ENCODE assay signal across 8 cellular contexts in the genomic region with DNA sequence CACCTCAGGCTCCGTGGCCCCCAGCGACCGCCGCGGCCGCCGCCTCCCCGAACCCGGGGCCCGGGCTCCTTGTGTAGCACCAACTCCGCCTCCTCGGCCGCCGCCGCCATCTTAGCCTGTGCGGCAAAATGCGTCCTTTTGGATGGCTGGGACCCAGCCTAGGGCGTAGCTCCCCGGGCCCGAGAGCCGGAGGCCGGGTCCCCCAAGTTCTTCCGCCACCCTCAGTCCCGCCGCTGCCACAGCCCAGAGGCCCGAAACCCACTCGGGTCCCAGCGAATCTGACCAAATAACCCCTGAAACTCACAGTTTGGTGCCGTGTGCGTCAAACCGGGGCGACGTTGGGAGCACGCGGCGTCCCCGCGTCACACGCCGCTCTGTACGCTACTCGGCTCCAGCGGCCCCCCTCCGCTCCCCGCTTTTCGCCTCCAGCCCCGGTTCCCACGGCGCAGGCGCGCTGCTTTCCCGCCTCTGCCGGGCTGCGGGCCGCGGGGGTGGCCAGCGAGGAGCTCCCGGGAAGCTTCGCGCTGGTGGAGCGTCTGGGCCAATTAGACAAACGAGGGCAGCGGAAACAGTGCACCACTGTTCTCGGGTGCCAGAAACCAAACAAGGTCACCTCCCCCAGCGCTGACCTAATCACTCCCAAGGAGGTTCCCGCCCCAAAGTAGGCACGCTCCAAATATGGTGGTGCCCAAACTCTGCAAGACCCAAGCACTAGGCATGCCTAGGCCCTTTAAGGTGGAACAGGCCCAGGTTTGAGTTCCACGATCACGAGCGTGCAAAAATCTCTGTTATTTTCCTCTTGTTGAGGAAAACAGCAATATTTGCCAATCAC. TPM values are rescaled to one million over a fixed set of nuclear protein-coding genes. Genes with fewer than 3 reads are reported as not detected.
DNase-seq lines count a peak whose midpoint lies in the region; ATAC-seq and TF ChIP-seq lines count a peak whose summit lies in the region.

A gene (minus strand): TSS at position 350 of the 832 bp plus-strand sequence. CDS start 39,682 bp downstream, outside the sequence.

- POLR2A ChIA-PET in activated B cell treated with CpG ODN at 0.5 μM for 24 hours (lab: Charles Lee) = interaction anchor here (0.6 to 2.6 kb wide), 11 partner anchors 12 to 1953 kb away, joined by 3 to 17 read pairs (median 4); no protein-coding TSS in a partner anchor

- peak within 1 kb of the TSS; percentile 90 to 100 (median 99) for H3K27ac ChIP-seq in spleen

- H3K4me1 ChIP-seq in spleen = peaks cover 24 to 74% (median 65%) of the 10 kb centered on the region in 6 donors

- peaks cover 83% of the 10 kb centered on the region for H3K4me1 Mint-ChIP-seq in activated B cell treated with CpG ODN at 0.5 μM for 24 hours
- peaks cover 48 to 59% of the 10 kb centered on the region in 2 donors for H3K4me1 Mint-ChIP-seq in immature natural killer cell

- H3K4me3 Mint-ChIP-seq in activated B cell treated with CpG ODN at 0.5 μM for 24 hours = peak within 1 kb of the TSS; percentile 95
- H3K4me3 Mint-ChIP-seq in immature natural killer cell = peak within 1 kb of the TSS; percentile 89 to 96 (median 95)

- intact Hi-C loops in activated B cell treated with CpG ODN at 0.5 μM for 24 hours (cut with micrococcal nuclease) (loop anchor here (1.0 to 10.0 kb wide), 8 partner anchors 33 to 1273 kb away; a partner anchor contains a TSS), spleen (cut with DNase I; ENCODE audit: low total_unique reads) (no loop called here)

- H3K27ac Mint-ChIP-seq in activated B cell treated with CpG ODN at 0.5 μM for 24 hours (peak within 1 kb of the TSS; percentile 99), immature natural killer cell (peak within 1 kb of the TSS; percentile 97 to 99 (median 98))

- no peak for TF ChIP-seq CTCF in AG09309 (IDR thresholded peaks at IDR 0.05; ENCODE audit: control insufficient read depth, insufficient read depth, low read depth, low read length, missing control alignments)
- no peak for TF ChIP-seq CTCF in activated B cell treated with CpG ODN at 0.5 μM for 24 hours (IDR thresholded peaks at IDR 0.05)
- no peak for TF ChIP-seq CTCF in cardiac fibroblast (IDR thresholded peaks at IDR 0.05; ENCODE audit: low read depth, low read length)
- no peak for TF ChIP-seq CTCF in spleen (IDR thresholded peaks at IDR 0.05 in 8 of 11, conservative IDR thresholded peaks at IDR 0.05 in 3 of 11)

- peaks cover 0 to 5% (median 0%) of the 10 kb centered on the region in 6 donors for H3K36me3 ChIP-seq in spleen

- peak; percentile 81 for TF ChIP-seq POLR2A in GM18951 (IDR thresholded peaks at IDR 0.05; ENCODE audit: extremely low read depth, insufficient read depth, insufficient read length)
- peak; percentile 19 to 82 (median 71) for TF ChIP-seq POLR2A in spleen (IDR thresholded peaks at IDR 0.05)

- no peaks in the 10 kb centered on the region for H3K9me3 ChIP-seq in spleen

- DNase-seq in AG09309 (ENCODE audit: low read depth) (peak; percentile 69), NCI-H2227 treated with DMSO at 0.1 percent for 48 hours (lab: John Stamatoyannopoulos, UW) (peak; percentile 92), activated B cell treated with CpG ODN at 0.5 μM for 24 hours (peak; percentile 80), cardiac fibroblast (ENCODE audit: low read depth in 2 of 2) (peak; percentile 94 to 95), immature natural killer cell (peak; percentile 92 to 94 (median 93)), spleen (peak; percentile 96)

- H3K36me3 Mint-ChIP-seq in activated B cell treated with CpG ODN at 0.5 μM for 24 hours (ENCODE audit: low read depth) (peaks cover 33% of the 10 kb centered on the region), immature natural killer cell (no peaks in the 10 kb centered on the region)

- CTCF ChIA-PET in activated B cell treated with CpG ODN at 0.5 μM for 24 hours (lab: Charles Lee) = interaction anchor here (3.0 kb wide), 1 partner anchor 144 kb away, joined by 19 read pairs; no protein-coding TSS in a partner anchor

- H3K9me3 Mint-ChIP-seq in activated B cell treated with CpG ODN at 0.5 μM for 24 hours = no peaks in the 10 kb centered on the region
- H3K9me3 Mint-ChIP-seq in immature natural killer cell = no peaks in the 10 kb centered on the region

- peak within 1 kb of the TSS; percentile 89 for H3K4me3 ChIP-seq in AG09309 (ENCODE audit: control insufficient read depth, low read depth, low read length)
- H3K4me3 ChIP-seq in cardiac fibroblast (replicated peaks in 1 of 2; ENCODE audit: low read depth in 2 of 2, low read length in 2 of 2) = peak within 1 kb of the TSS; percentile 91 to 92
- H3K4me3 ChIP-seq in spleen = peak within 1 kb of the TSS; percentile 42 to 85 (median 66)

- in situ Hi-C loops in GM18951 (cut with MboI; ENCODE audit: low sequenced_read_pairs, unreplicated experiment) = no loop called here

- H3K27me3 Mint-ChIP-seq in activated B cell treated with CpG ODN at 0.5 μM for 24 hours = no peaks in the 10 kb centered on the region
- H3K27me3 Mint-ChIP-seq in immature natural killer cell (ENCODE audit: low read depth in 3 of 3) = peaks cover 8 to 16% (median 13%) of the 10 kb centered on the region in 3 donors

- no peaks in the 10 kb centered on the region for H3K27me3 ChIP-seq in spleen (replicated peaks in 1 of 7)

- ATAC-seq in HG03175 (IDR thresholded peaks at IDR 0.05; ENCODE audit: unreplicated experiment) = peak; percentile 84
- ATAC-seq in activated B cell treated with CpG ODN at 0.5 μM for 24 hours (ENCODE audit: low read depth) = peak; percentile 81

- 1% methylated on average over 25 to 70 of the region's 70 CpGs for WGBS in spleen, 5 donors

RNA-seq across cellular contexts. Expression of the gene that starts here (rescaled TPM):
- 78.4 and 98.4 TPM in 2 replicates for total RNA-seq in activated B cell treated with CpG ODN at 0.5 μM for 24 hours
- polyA plus RNA-seq in immature natural killer cell = 10 to 100 TPM; 32.6 to 53.9 (median 34.0) TPM
- total RNA-seq in spleen = 10 to 100 TPM; 55.0 to 89.6 (median 83.1) TPM
- polyA plus RNA-seq in spleen = 10 to 100 TPM; 21.6 to 25.2 (median 22.4) TPM

Comparison
In these comparisons a context has a peak if more than half of its experiments do, and no peak if none do; other contexts are left out.
1. Peak in every context shown above with its lines: DNase-seq, ATAC-seq, H3K4me3 ChIP-seq and H3K27ac ChIP-seq.